ENCODE assay signal across 13 cellular contexts in genomic region chr6:54710430-54710829, GRCh38.
"Had no signal": no experiment of that assay in that cellular context is flagged by ENCODE, and none has a peak within 500 bp of the region (broad histone marks: within the 10 kb centered on the region; RNA-seq: fewer than 3 reads in every experiment).

No MANE protein-coding gene starts in this region.

- H3K4me3 ChIP-seq: colonic mucosa, lung, thoracic aorta had no signal

- H3K9me3 ChIP-seq: colonic mucosa, thoracic aorta had no signal

- H3K27me3 ChIP-seq: colonic mucosa had no signal

- DNase-seq: activated CD4-positive, alpha-beta T cell treated with anti-CD3 and anti-CD28 coated beads for 48 hours; activated CD8-positive, alpha-beta T cell treated with anti-CD3 and anti-CD28 coated beads for 36 hours; activated effector memory CD4-positive, alpha-beta T cell treated with Interleukin-2 at 50 U/mL for 16 hours; activated T-cell treated with anti-CD3 and anti-CD28 coated beads, Interleukin-2, amount 50 U/mL, for 4 hours; amniotic stem cell; central memory CD4-positive, alpha-beta T cell; colonic mucosa; T-helper 17 cell had no signal

- H3K36me3 ChIP-seq: colonic mucosa, thoracic aorta had no signal

- ATAC-seq: activated CD8-positive, alpha-beta T cell treated with anti-CD3 and anti-CD28 coated beads for 36 hours; activated T-cell treated with anti-CD3 and anti-CD28 coated beads, Interleukin-2, amount 50 U/mL, for 4 hours; esophagus mucosa; stimulated activated effector memory CD8-positive, alpha-beta T cell treated with anti-CD3 and anti-CD28 coated beads, Interleukin-12 subunit alpha, Interleukin-12 subunit beta, amount 100 ng/mL, for 72 hours; T-helper 17 cell; WTC11 had no signal

- H3K4me1 ChIP-seq: colonic mucosa had no signal

- H3K27ac ChIP-seq: colonic mucosa, thoracic aorta had no signal
